8 cellular contexts compared by ENCODE assay signal in genomic region chr17:27245230-27245696, GRCh38. TPM values are rescaled to one million over a fixed set of nuclear protein-coding genes. Genes with fewer than 3 reads are reported as not detected.
DNase-seq lines count a peak whose midpoint lies in the region; ATAC-seq and TF ChIP-seq lines count a peak whose summit lies in the region.

No MANE protein-coding gene starts in this region.

- WGBS in H9 (ENCODE audit: extremely low coverage, insufficient read length, low lambda C conversion rate) = no CpG with 5 or more reads among the region's 7 CpGs
- WGBS in hepatocyte (ENCODE audit: low lambda C conversion rate, missing lambda C conversion rate) = 10% methylated on average over 7 of the region's 7 CpGs

- no peak overlapping the region for H2BK120ac ChIP-seq in H9 (ENCODE audit: low read depth, low read length, poor library complexity, severe bottlenecking)

- H4K20me1 ChIP-seq in H9 (ENCODE audit: control insufficient read depth, insufficient read depth, insufficient read length) (no peaks in the 10 kb centered on the region), Loucy (ENCODE audit: insufficient read depth, low read length, poor library complexity, severe bottlenecking) (no peaks in the 10 kb centered on the region), hepatocyte (ENCODE audit: insufficient read depth, poor library complexity, severe bottlenecking) (no peaks in the 10 kb centered on the region)

- no peak overlapping the region for H2BK12ac ChIP-seq in H9 (ENCODE audit: insufficient read length, low read depth, low read length)

- H3K18ac ChIP-seq in H9 (ENCODE audit: insufficient read length, low read depth, low read length) = no peak overlapping the region

- H3K4me3 ChIP-seq in Loucy (ENCODE audit: low read length, poor library complexity, severe bottlenecking) (no peak overlapping the region), SJSA1 (no peak overlapping the region), hepatocyte (no peak overlapping the region)

- H3K9me2 ChIP-seq in Loucy (replicated peaks; ENCODE audit: low read depth, low read length) (no peaks in the 10 kb centered on the region), hepatocyte (replicated peaks; ENCODE audit: insufficient read depth) (no peaks in the 10 kb centered on the region)

- no peaks in the 10 kb centered on the region for H3K79me1 ChIP-seq in H9 (ENCODE audit: insufficient read depth, low read depth, low read length, poor library complexity, severe bottlenecking)

- H3K27ac ChIP-seq in H9 (ENCODE audit: insufficient read length, low read depth, low read length) (no peak overlapping the region), SJSA1 (no peak overlapping the region), hepatocyte (peak overlapping the region; percentile 68)

- H3K14ac ChIP-seq in H9 (ENCODE audit: insufficient read depth, low read length) = no peak overlapping the region

- H3K4me1 Mint-ChIP-seq in H9 = peaks cover 20 to 21% of the 10 kb centered on the region in 2 experiments

- no peaks in the 10 kb centered on the region for H3K23me2 ChIP-seq in H9 (ENCODE audit: insufficient read length, low read depth, low read length, poor library complexity, severe bottlenecking)

- no peak overlapping the region for H4K5ac ChIP-seq in H9 (ENCODE audit: insufficient read length, low read depth, low read length)

- intact Hi-C loops in sciatic nerve (cut with DNase I) = no loop called here

- TF ChIP-seq CTCF in GM10266 (IDR thresholded peaks at IDR 0.05; ENCODE audit: control insufficient read depth, insufficient read depth, low read depth, missing control alignments) (peak; percentile 77), H9 (conservative IDR thresholded peaks at IDR 0.05) (peak; percentile 81), Loucy (conservative IDR thresholded peaks at IDR 0.05; ENCODE audit: low read length) (peak; percentile 72), hepatocyte (IDR thresholded peaks at IDR 0.05; ENCODE audit: poor library complexity) (peak; percentile 91)

- H4K91ac ChIP-seq in H9 (ENCODE audit: insufficient read length, low read depth, low read length) = no peak overlapping the region

- no peak overlapping the region for H4K8ac ChIP-seq in H9 (replicated peaks; ENCODE audit: insufficient read length, low read depth, low read length)

- H3T11ph ChIP-seq in H9 (ENCODE audit: low read length) = no peak overlapping the region

- H3K9me3 ChIP-seq in H9 (ENCODE audit: control insufficient read depth, low read depth, low read length) (no peaks in the 10 kb centered on the region), Loucy (ENCODE audit: insufficient read depth, low read depth, low read length) (no peaks in the 10 kb centered on the region), SJSA1 (replicated peaks) (no peaks in the 10 kb centered on the region), hepatocyte (ENCODE audit: low read depth) (no peaks in the 10 kb centered on the region)

- no peak overlapping the region for H3K4ac ChIP-seq in H9 (ENCODE audit: low read depth, low read length)

- no peak overlapping the region for H2BK20ac ChIP-seq in H9 (ENCODE audit: low read depth, low read length, poor library complexity, severe bottlenecking)

- no peak overlapping the region for H3K4me2 ChIP-seq in H9 (ENCODE audit: insufficient read depth, insufficient read length, low read length)
- no peak overlapping the region for H3K4me2 ChIP-seq in Loucy (ENCODE audit: low read depth, low read length, poor library complexity, severe bottlenecking)
- H3K4me2 ChIP-seq in hepatocyte = peak overlapping the region; percentile 53

- no peak overlapping the region; a peak in 2 of 7 replicates for H3K27ac Mint-ChIP-seq in H9

- H2BK15ac ChIP-seq in H9 (ENCODE audit: low read depth, low read length) = no peak overlapping the region

- H2AFZ ChIP-seq in H9 (ENCODE audit: low read length) = no peak overlapping the region
- peak overlapping the region; percentile 61; the same call in 1 of the 2 replicates for H2AFZ ChIP-seq in Loucy (ENCODE audit: low read length)
- no peak overlapping the region for H2AFZ ChIP-seq in hepatocyte

- H3K23ac ChIP-seq in H9 (ENCODE audit: insufficient read length, low read depth, low read length) = no peak overlapping the region

- no peaks in the 10 kb centered on the region for H3K79me2 ChIP-seq in H9 (ENCODE audit: insufficient read depth, low read length)
- no peaks in the 10 kb centered on the region for H3K79me2 ChIP-seq in Loucy (ENCODE audit: insufficient read depth, low read length)
- H3K79me2 ChIP-seq in hepatocyte = no peaks in the 10 kb centered on the region

- H3K4me1 ChIP-seq in H9 (ENCODE audit: insufficient read depth, low read length) (0 out of 2 replicates have a peak, but pooled peaks cover 3% of the 10 kb centered on the region), Loucy (ENCODE audit: insufficient read depth, low read length, poor library complexity, severe bottlenecking) (no peaks in the 10 kb centered on the region), SJSA1 (replicated peaks) (peaks cover 10% of the 10 kb centered on the region), hepatocyte (ENCODE audit: insufficient read depth) (peaks cover 15% of the 10 kb centered on the region)

- H3F3A ChIP-seq in Loucy (ENCODE audit: low read depth) = no peaks in the 10 kb centered on the region

- DNase-seq in GM10266 (ENCODE audit: extremely low spot score) = peak; percentile 76
- peak; percentile 93 for DNase-seq in H9
- DNase-seq in SJSA1 (ENCODE audit: low read depth in 1 of 2, low spot score in 2 of 2) = peak; percentile 56 to 71
- peak; percentile 76 for DNase-seq in astrocyte of the hippocampus (ENCODE audit: low read depth, low spot score)
- DNase-seq in hepatocyte (ENCODE audit: low spot score) = peak; percentile 90
- peak; percentile 88 for DNase-seq in sciatic nerve (ENCODE audit: low spot score)

- peaks cover 0 to 3% of the 10 kb centered on the region in 2 experiments; a peak in 1 of 5 replicates for H3K9me3 Mint-ChIP-seq in H9

- H3K36me3 ChIP-seq in Loucy (ENCODE audit: insufficient read depth, low read length) = no peaks in the 10 kb centered on the region
- H3K36me3 ChIP-seq in SJSA1 = no peaks in the 10 kb centered on the region
- no peaks in the 10 kb centered on the region for H3K36me3 ChIP-seq in hepatocyte (replicated peaks; ENCODE audit: insufficient read depth, low read depth)

- H3K36me3 Mint-ChIP-seq in H9 (ENCODE audit: insufficient read depth in 1 of 3, low read depth in 3 of 3) = no peaks in the 10 kb centered on the region

- ATAC-seq in sciatic nerve (peak; percentile 92), HG02970 (IDR thresholded peaks at IDR 0.05; ENCODE audit: low FRiP score, unreplicated experiment) (no peak)

- H3K27me3 Mint-ChIP-seq in H9 (ENCODE audit: low read depth) = peaks cover 3% of the 10 kb centered on the region

- no peak overlapping the region for H2AK5ac ChIP-seq in H9 (ENCODE audit: insufficient read length, low read length)

- no peak overlapping the region for H2BK5ac ChIP-seq in H9 (ENCODE audit: insufficient read length, low read length)

- H3K56ac ChIP-seq in H9 (ENCODE audit: insufficient read length, low read depth, low read length) = no peak overlapping the region

- H3K4me3 Mint-ChIP-seq in H9 = no peak overlapping the region

- H3K27me3 ChIP-seq in H9 (ENCODE audit: insufficient read depth, low read length) (no peaks in the 10 kb centered on the region), Loucy (ENCODE audit: insufficient read depth, low read length, poor library complexity, severe bottlenecking) (no peaks in the 10 kb centered on the region), SJSA1 (replicated peaks) (no peaks in the 10 kb centered on the region), hepatocyte (no peaks in the 10 kb centered on the region)

- H3K9ac ChIP-seq in H9 (ENCODE audit: extremely low read depth, insufficient read length, low read length) = no peak overlapping the region
- no peak overlapping the region for H3K9ac ChIP-seq in Loucy (ENCODE audit: low read depth, low read length, poor library complexity, severe bottlenecking)

RNA-seq across cellular contexts. Expression of gene WSB1, which starts 48.7 kb away (rescaled TPM):
- total RNA-seq in H9 (2021) (173 and 187 TPM in 2 replicates), hepatocyte (179 and 214 TPM in 2 replicates), sciatic nerve (396 TPM)
- 55.3 and 59.7 TPM in 2 replicates for total RNA-seq in SJSA1 (2014; rRNA removed; shearing (Covaris generic))
- polyA plus RNA-seq in hepatocyte = 161 and 206 TPM in 2 replicates
